ENCODE assay signal across 8 cellular contexts in the genomic region with DNA sequence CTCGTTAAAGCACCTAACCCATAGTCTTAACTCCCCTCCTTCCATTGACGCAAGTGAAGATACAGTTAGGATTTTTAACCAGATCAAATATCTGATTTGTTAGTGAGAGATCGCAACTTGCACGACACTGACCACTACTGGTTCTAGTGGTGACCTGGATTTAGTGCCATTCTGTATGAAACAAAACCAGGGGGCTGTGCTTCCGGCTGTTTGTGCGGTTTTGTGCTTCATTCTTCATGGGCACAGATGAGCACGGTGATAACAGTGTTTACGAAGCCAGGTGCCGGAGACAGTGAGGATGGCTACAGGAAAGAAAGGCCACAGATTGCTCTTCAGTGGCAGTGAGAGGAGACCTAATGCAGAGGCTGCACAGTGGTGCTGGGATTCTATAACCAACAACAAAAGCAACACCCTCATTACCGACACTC.
DNase-seq lines count a peak whose midpoint lies in the region; ATAC-seq and TF ChIP-seq lines count a peak whose summit lies in the region.

No MANE protein-coding gene starts in this region.

- peak; percentile 18 for TF ChIP-seq CTCF in GM10248 (IDR thresholded peaks at IDR 0.05; ENCODE audit: control extremely low read depth, extremely low read depth, low read depth, missing control alignments)
- TF ChIP-seq CTCF in tibial nerve (IDR thresholded peaks at IDR 0.05) = peak in 1 of 5 experiments; percentile 9

- no peak for DNase-seq in GM10248 (ENCODE audit: extremely low spot score)
- DNase-seq in NCI-H526 (lab: John Stamatoyannopoulos, UW) = peak; percentile 75 to 79
- DNase-seq in activated T-helper 9 cell treated with anti-CD3 and anti-CD28 coated beads, Interleukin-2, amount 50 U/mL, for 16 hours (ENCODE audit: low read depth) = peak; percentile 22
- peak; percentile 69 for DNase-seq in natural killer cell treated with Interleukin-12 subunit alpha and Interleukin-12 subunit beta and Interleukin-15 and Interleukin-18, amount 100 ng/mL, for 72 hours (ENCODE audit: low spot score)
- DNase-seq in tibial nerve (ENCODE audit: low spot score in 2 of 2) = no peak

- ATAC-seq in natural killer cell treated with Interleukin-12 subunit alpha and Interleukin-12 subunit beta and Interleukin-15 and Interleukin-18, amount 100 ng/mL, for 72 hours = peak; percentile 60 to 81
- ATAC-seq in GM19328 (IDR thresholded peaks at IDR 0.05; ENCODE audit: unreplicated experiment) (no peak), HG03469 (IDR thresholded peaks at IDR 0.05; ENCODE audit: unreplicated experiment) (no peak), HG03135 (IDR thresholded peaks at IDR 0.05; ENCODE audit: unreplicated experiment) (no peak)

- no peaks in the 10 kb centered on the region for H3K27me3 Mint-ChIP-seq in natural killer cell treated with Interleukin-12 subunit alpha and Interleukin-12 subunit beta and Interleukin-15 and Interleukin-18, amount 100 ng/mL, for 72 hours

- no peaks in the 10 kb centered on the region for H3K9me3 ChIP-seq in tibial nerve

- TF ChIP-seq POLR2A in tibial nerve (IDR thresholded peaks at IDR 0.05) = no peak

- peak overlapping the region; percentile 60 to 87 for H3K27ac Mint-ChIP-seq in natural killer cell treated with Interleukin-12 subunit alpha and Interleukin-12 subunit beta and Interleukin-15 and Interleukin-18, amount 100 ng/mL, for 72 hours

- H3K27ac ChIP-seq in tibial nerve = no peak overlapping the region

- no peaks in the 10 kb centered on the region for H3K9me3 Mint-ChIP-seq in natural killer cell treated with Interleukin-12 subunit alpha and Interleukin-12 subunit beta and Interleukin-15 and Interleukin-18, amount 100 ng/mL, for 72 hours

- CTCF ChIA-PET in GM10248 (lab: Yijun Ruan, JAX) = interaction anchor here (1.0 to 6.0 kb wide), 4 partner anchors 11 to 143 kb away, joined by 3 to 45 read pairs (median 14); no protein-coding TSS in a partner anchor

- no peak for TF ChIP-seq EP300 in tibial nerve (IDR thresholded peaks at IDR 0.05)

- peaks cover 0 to 8% (median 0%) of the 10 kb centered on the region in 4 donors for H3K4me1 ChIP-seq in tibial nerve

- no peak overlapping the region for H3K4me3 ChIP-seq in tibial nerve

- H3K4me1 Mint-ChIP-seq in natural killer cell treated with Interleukin-12 subunit alpha and Interleukin-12 subunit beta and Interleukin-15 and Interleukin-18, amount 100 ng/mL, for 72 hours (ENCODE audit: low read depth in 2 of 2) = peaks cover 38 to 46% of the 10 kb centered on the region in 2 donors

- POLR2A ChIA-PET in GM10248 (lab: Yijun Ruan, JAX) = no interaction called here

- 68 to 71% methylated on average over 10 of the region's 10 CpGs for WGBS in tibial nerve, 2 donors

- no peaks in the 10 kb centered on the region for H3K27me3 ChIP-seq in tibial nerve

- no peaks in the 10 kb centered on the region for H3K36me3 Mint-ChIP-seq in natural killer cell treated with Interleukin-12 subunit alpha and Interleukin-12 subunit beta and Interleukin-15 and Interleukin-18, amount 100 ng/mL, for 72 hours

- H3K36me3 ChIP-seq in tibial nerve = no peaks in the 10 kb centered on the region

- H3K4me3 Mint-ChIP-seq in natural killer cell treated with Interleukin-12 subunit alpha and Interleukin-12 subunit beta and Interleukin-15 and Interleukin-18, amount 100 ng/mL, for 72 hours = peak overlapping the region; percentile 62

Comparison
In these comparisons a context has a peak if more than half of its experiments do, and no peak if none do; other contexts are left out.
1. DNase-seq: peak in NCI-H526 (2 of 2), activated T-helper 9 cell treated with anti-CD3 and anti-CD28 coated beads, Interleukin-2, amount 50 U/mL, for 16 hours (single experiment) and natural killer cell treated with Interleukin-12 subunit alpha and Interleukin-12 subunit beta and Interleukin-15 and Interleukin-18, amount 100 ng/mL, for 72 hours (single experiment); none in GM10248 (single experiment) and tibial nerve (0 of 2).
2. ATAC-seq: peak in natural killer cell treated with Interleukin-12 subunit alpha and Interleukin-12 subunit beta and Interleukin-15 and Interleukin-18, amount 100 ng/mL, for 72 hours (2 of 2); none in GM19328 (single experiment), HG03469 (single experiment) and HG03135 (single experiment).